In genomic region chr19:46616631-46617322, GRCh38 we compare ENCODE assay signal across 6 cellular contexts.
DNase-seq lines count a peak whose midpoint lies in the region; ATAC-seq and TF ChIP-seq lines count a peak whose summit lies in the region.

No MANE protein-coding gene starts in this region.

- no peaks in the 10 kb centered on the region for H3K9me3 Mint-ChIP-seq in activated naive CD4-positive, alpha-beta T cell treated with anti-CD3 and anti-CD28 coated beads, Interleukin-2, amount 10 ng/mL, durations not matched to agents 7 days and 5 days
- H3K9me3 Mint-ChIP-seq in memory B cell = no peaks in the 10 kb centered on the region

- H3K9me3 ChIP-seq in DOHH2 (ENCODE audit: control insufficient read depth, insufficient read depth, low read length) = no peaks in the 10 kb centered on the region

- peaks cover 50% of the 10 kb centered on the region for H3K4me1 ChIP-seq in DOHH2 (ENCODE audit: control insufficient read depth, low read length)

- no peaks in the 10 kb centered on the region for H3K9me2 ChIP-seq in DOHH2 (replicated peaks; ENCODE audit: control insufficient read depth, low read length)

- H3K27me3 ChIP-seq in DOHH2 (ENCODE audit: control insufficient read depth, low read length) = no peaks in the 10 kb centered on the region

- H3K4me3 Mint-ChIP-seq in activated naive CD4-positive, alpha-beta T cell treated with anti-CD3 and anti-CD28 coated beads, Interleukin-2, amount 10 ng/mL, durations not matched to agents 7 days and 5 days = peak overlapping the region; percentile 16
- peak overlapping the region; percentile 21 for H3K4me3 Mint-ChIP-seq in memory B cell

- H3F3A ChIP-seq in DOHH2 (ENCODE audit: control insufficient read depth, insufficient read depth) = peaks cover 7% of the 10 kb centered on the region

- peaks cover 79% of the 10 kb centered on the region for H3K4me1 Mint-ChIP-seq in activated naive CD4-positive, alpha-beta T cell treated with anti-CD3 and anti-CD28 coated beads, Interleukin-2, amount 10 ng/mL, durations not matched to agents 7 days and 5 days
- peaks cover 34% of the 10 kb centered on the region for H3K4me1 Mint-ChIP-seq in memory B cell

- no peak overlapping the region for H3K27ac ChIP-seq in DOHH2 (ENCODE audit: low read depth, low read length)

- H3K36me3 ChIP-seq in DOHH2 (ENCODE audit: control insufficient read depth, low read length) = no peaks in the 10 kb centered on the region

- CTCF ChIA-PET in activated naive CD4-positive, alpha-beta T cell treated with anti-CD3 and anti-CD28 coated beads, Interleukin-2, amount 10 ng/mL, durations not matched to agents 7 days and 5 days (lab: Charles Lee) = interaction anchor here (1.2 to 8.9 kb wide), 7 partner anchors 10 to 94 kb away, joined by 3 to 147 read pairs (median 5); partner anchors contain the start of genes CALM3 and DACT3

- ATAC-seq in memory B cell (ENCODE audit: low read depth) (no peak), GM18858 (IDR thresholded peaks at IDR 0.05; ENCODE audit: unreplicated experiment) (no peak)

- no peaks in the 10 kb centered on the region for H4K20me1 ChIP-seq in DOHH2 (ENCODE audit: control insufficient read depth, insufficient read depth, low read depth, low read length)

- TF ChIP-seq CTCF in DOHH2 (IDR thresholded peaks at IDR 0.05; ENCODE audit: low read depth, low read length, poor library complexity, severe bottlenecking) = peak; percentile 61

- no peaks in the 10 kb centered on the region for H3K79me2 ChIP-seq in DOHH2 (ENCODE audit: control insufficient read depth, low read length)

- no peaks in the 10 kb centered on the region for H3K27me3 Mint-ChIP-seq in activated naive CD4-positive, alpha-beta T cell treated with anti-CD3 and anti-CD28 coated beads, Interleukin-2, amount 10 ng/mL, durations not matched to agents 7 days and 5 days
- H3K27me3 Mint-ChIP-seq in memory B cell = no peaks in the 10 kb centered on the region

- peak overlapping the region; percentile 38 for H3K4me2 ChIP-seq in DOHH2 (ENCODE audit: low read length)

- peaks cover 2% of the 10 kb centered on the region for H3K36me3 Mint-ChIP-seq in activated naive CD4-positive, alpha-beta T cell treated with anti-CD3 and anti-CD28 coated beads, Interleukin-2, amount 10 ng/mL, durations not matched to agents 7 days and 5 days
- H3K36me3 Mint-ChIP-seq in memory B cell = no peaks in the 10 kb centered on the region

- H3K4me3 ChIP-seq in DOHH2 (ENCODE audit: low read length) = no peak overlapping the region

- DNase-seq in NCI-H1092 treated with DMSO at 0.1 percent for 48 hours (lab: John Stamatoyannopoulos, UW) = peak; percentile 33
- DNase-seq in activated naive CD4-positive, alpha-beta T cell treated with anti-CD3 and anti-CD28 coated beads, Interleukin-2, amount 10 ng/mL, durations not matched to agents 7 days and 5 days = peak; percentile 65
- DNase-seq in memory B cell (ENCODE audit: low spot score in 2 of 2) = no peak
- DNase-seq in NCI-H526 treated with DMSO at 0.1 percent for 48 hours (lab: John Stamatoyannopoulos, UW) = no peak

- peak overlapping the region; percentile 93 for H3K27ac Mint-ChIP-seq in activated naive CD4-positive, alpha-beta T cell treated with anti-CD3 and anti-CD28 coated beads, Interleukin-2, amount 10 ng/mL, durations not matched to agents 7 days and 5 days
- H3K27ac Mint-ChIP-seq in memory B cell = peak overlapping the region; percentile 99

Comparison
In these comparisons a context has a peak if more than half of its experiments do, and no peak if none do; other contexts are left out.
1. DNase-seq: peak in NCI-H1092 treated with DMSO at 0.1 percent for 48 hours (single experiment) and activated naive CD4-positive, alpha-beta T cell treated with anti-CD3 and anti-CD28 coated beads, Interleukin-2, amount 10 ng/mL, durations not matched to agents 7 days and 5 days (single experiment); none in memory B cell (0 of 2) and NCI-H526 treated with DMSO at 0.1 percent for 48 hours (single experiment).